Comparison of ENCODE assay signal across 1 cellular context in the genomic region with DNA sequence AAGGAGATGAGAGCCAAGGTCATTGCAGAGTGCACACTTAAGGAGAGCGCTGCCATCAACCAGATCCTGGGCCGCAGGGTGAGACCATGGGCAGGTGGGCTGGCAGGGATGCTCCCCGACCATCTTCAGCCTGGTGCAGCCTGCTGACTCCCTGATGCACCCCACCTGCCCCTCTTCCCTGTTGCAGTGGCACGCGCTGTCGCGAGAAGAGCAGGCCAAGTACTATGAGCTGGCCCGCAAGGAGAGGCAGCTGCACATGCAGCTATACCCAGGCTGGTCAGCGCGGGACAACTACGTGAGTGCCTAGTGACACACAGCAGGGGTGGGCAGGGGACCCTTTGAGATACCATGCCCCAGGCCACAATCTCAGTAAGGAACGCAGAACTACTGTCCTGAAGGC.
TF ChIP-seq lines count a peak whose summit lies in the region.

No MANE protein-coding gene starts in this region.

TF ChIP-seq in SK-N-SH, 30 proteins besides CTCF, POLR2A, EP300 and RAD21 (continued from another document):
- TF ChIP-seq, protein P1, sequence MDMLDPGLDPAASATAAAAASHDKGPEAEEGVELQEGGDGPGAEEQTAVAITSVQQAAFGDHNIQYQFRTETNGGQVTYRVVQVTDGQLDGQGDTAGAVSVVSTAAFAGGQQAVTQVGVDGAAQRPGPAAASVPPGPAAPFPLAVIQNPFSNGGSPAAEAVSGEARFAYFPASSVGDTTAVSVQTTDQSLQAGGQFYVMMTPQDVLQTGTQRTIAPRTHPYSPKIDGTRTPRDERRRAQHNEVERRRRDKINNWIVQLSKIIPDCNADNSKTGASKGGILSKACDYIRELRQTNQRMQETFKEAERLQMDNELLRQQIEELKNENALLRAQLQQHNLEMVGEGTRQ (IDR thresholded peaks at IDR 0.05; ENCODE audit: borderline replicate concordance, low read depth, low read length), result no peak
- no peak for TF ChIP-seq RCOR1 (IDR thresholded peaks at IDR 0.05; ENCODE audit: low read length)
- no peak for TF ChIP-seq EZH2phosphoT487 (IDR thresholded peaks at IDR 0.05; ENCODE audit: borderline replicate concordance, low read depth)
- TF ChIP-seq GATA2 (CRISPR knock-in tag; IDR thresholded peaks at IDR 0.05), result no peak
- no peak for TF ChIP-seq YY1 (IDR thresholded peaks at IDR 0.05; ENCODE audit: low read depth)
- no peak for TF ChIP-seq SMC3 (IDR thresholded peaks at IDR 0.05; ENCODE audit: low read depth, low read length)
